Comparison of ENCODE assay signal across 20 cellular contexts in the genomic region with DNA sequence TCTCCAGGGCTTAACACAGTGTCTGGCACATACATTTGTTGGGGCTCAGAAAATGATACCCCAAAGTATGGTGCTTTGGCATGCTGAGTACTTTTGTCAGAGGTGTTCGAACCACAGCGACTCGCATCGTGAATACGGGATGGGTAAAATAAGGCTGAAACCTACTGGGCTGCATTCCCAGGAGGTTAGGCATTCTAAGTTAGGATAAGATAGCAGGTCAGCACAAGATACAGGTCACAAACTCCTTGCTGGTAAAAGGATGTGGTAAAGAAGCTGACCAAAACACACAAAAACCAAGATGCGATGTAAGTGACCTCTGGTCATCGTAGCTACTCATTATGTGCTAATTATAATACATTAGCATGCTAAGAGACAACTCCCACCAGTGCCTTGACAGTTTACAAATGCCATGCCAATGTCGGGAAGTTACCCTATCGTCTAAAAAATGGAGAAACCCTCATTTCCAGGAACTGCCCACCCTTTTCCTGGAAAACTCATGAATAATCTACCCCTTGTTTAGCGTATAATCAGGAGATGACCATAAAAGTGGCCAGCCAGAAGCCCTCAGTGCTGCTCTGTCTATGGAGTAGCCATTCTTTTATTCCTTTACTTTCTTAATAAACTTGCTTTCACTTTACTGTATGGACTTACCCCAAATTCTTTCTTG. TPM values are rescaled to one million over a fixed set of nuclear protein-coding genes. Genes with fewer than 3 reads are reported as not detected.
DNase-seq lines count a peak whose midpoint lies in the region; ATAC-seq and TF ChIP-seq lines count a peak whose summit lies in the region.
"Had no signal": no experiment of that assay in that cellular context is flagged by ENCODE, and none has a peak within 500 bp of the region (broad histone marks: within the 10 kb centered on the region; RNA-seq: fewer than 3 reads in every experiment).

No MANE protein-coding gene starts in this region.

- no peak overlapping the region for H3K4me3 Mint-ChIP-seq in activated T-cell treated with anti-CD3 and anti-CD28 coated beads, Interleukin-2, amount 50 U/mL, for 72 hours
- H3K4me3 Mint-ChIP-seq in activated T-cell treated with anti-CD3 and anti-CD28 coated beads, Interleukin-2, amount 50 U/mL, for 24 hours, result no peak overlapping the region
- no peak overlapping the region for H3K4me3 Mint-ChIP-seq in WTC11
- H3K4me3 Mint-ChIP-seq: CD4-positive, alpha-beta T cell had no signal

- POLR2A ChIA-PET in WTC11 (lab: Charles Lee), result no interaction called here

- peaks cover 8 to 12% of the 10 kb centered on the region in 2 donors for H3K36me3 Mint-ChIP-seq in activated T-cell treated with anti-CD3 and anti-CD28 coated beads, Interleukin-2, amount 50 U/mL, for 72 hours (ENCODE audit: insufficient read depth in 2 of 2)
- peaks cover 18% of the 10 kb centered on the region for H3K36me3 Mint-ChIP-seq in activated T-cell treated with anti-CD3 and anti-CD28 coated beads, Interleukin-2, amount 50 U/mL, for 24 hours (ENCODE audit: low read depth)
- H3K36me3 Mint-ChIP-seq in WTC11, result peaks cover 11% of the 10 kb centered on the region

- no peak for TF ChIP-seq CTCF in WTC11 (IDR thresholded peaks at IDR 0.05)

- CTCF ChIA-PET in WTC11 (lab: Charles Lee), result no interaction called here

- ATAC-seq in activated T-cell treated with anti-CD3 and anti-CD28 coated beads, Interleukin-2, amount 50 U/mL, for 72 hours (replicated peaks in 1 of 2), result no peak
- ATAC-seq in WTC11 (no peak), HG03342 (IDR thresholded peaks at IDR 0.05; ENCODE audit: unreplicated experiment) (no peak), HG02885 (IDR thresholded peaks at IDR 0.05; ENCODE audit: poor library complexity, unreplicated experiment) (no peak)
- ATAC-seq: A549, HCT116, PC-3 had no signal

- no peak for DNase-seq in activated T-cell treated with anti-CD3 and anti-CD28 coated beads, Interleukin-2, amount 50 U/mL, for 72 hours
- no peak for DNase-seq in activated T-cell treated with anti-CD3 and anti-CD28 coated beads, Interleukin-2, amount 50 U/mL, for 24 hours
- DNase-seq in WTC11 (ENCODE audit: low spot score) (no peak), islet precursor cell (peak; percentile 63), HPDE6-E6E7 (ENCODE audit: extremely low spot score) (no peak)
- DNase-seq: Caco-2; CD4-positive, alpha-beta T cell; GDM1; KBM-7; NCI-H1417; NCI-H187; NCI-H2227 treated with DMSO at 0.1 percent for 48 hours; NCI-H524; PC-3; RPMI8226; SHP77 treated with DMSO at 0.1 percent for 48 hours had no signal

- H3K27ac Mint-ChIP-seq in activated T-cell treated with anti-CD3 and anti-CD28 coated beads, Interleukin-2, amount 50 U/mL, for 72 hours, result peak overlapping the region; percentile 57
- no peak overlapping the region for H3K27ac Mint-ChIP-seq in activated T-cell treated with anti-CD3 and anti-CD28 coated beads, Interleukin-2, amount 50 U/mL, for 24 hours
- H3K27ac Mint-ChIP-seq in WTC11, result peak overlapping the region; percentile 69; the same call in 1 of the 2 replicates

- H3K9me3 Mint-ChIP-seq in activated T-cell treated with anti-CD3 and anti-CD28 coated beads, Interleukin-2, amount 50 U/mL, for 72 hours, result peaks cover 0 to 2% of the 10 kb centered on the region in 2 donors
- H3K9me3 Mint-ChIP-seq in activated T-cell treated with anti-CD3 and anti-CD28 coated beads, Interleukin-2, amount 50 U/mL, for 24 hours, result peaks cover 3% of the 10 kb centered on the region
- H3K9me3 Mint-ChIP-seq in WTC11, result no peaks in the 10 kb centered on the region; the same call in 1 of the 2 replicates
- H3K9me3 Mint-ChIP-seq: CD4-positive, alpha-beta T cell had no signal

- H3K4me1 Mint-ChIP-seq in activated T-cell treated with anti-CD3 and anti-CD28 coated beads, Interleukin-2, amount 50 U/mL, for 72 hours (ENCODE audit: low read depth), result peaks cover 70% of the 10 kb centered on the region
- peaks cover 47% of the 10 kb centered on the region for H3K4me1 Mint-ChIP-seq in activated T-cell treated with anti-CD3 and anti-CD28 coated beads, Interleukin-2, amount 50 U/mL, for 24 hours (ENCODE audit: low read depth)
- peaks cover 55% of the 10 kb centered on the region for H3K4me1 Mint-ChIP-seq in WTC11

- no peaks in the 10 kb centered on the region for H3K27me3 Mint-ChIP-seq in activated T-cell treated with anti-CD3 and anti-CD28 coated beads, Interleukin-2, amount 50 U/mL, for 72 hours (ENCODE audit: low read depth)
- no peaks in the 10 kb centered on the region for H3K27me3 Mint-ChIP-seq in activated T-cell treated with anti-CD3 and anti-CD28 coated beads, Interleukin-2, amount 50 U/mL, for 24 hours
- no peaks in the 10 kb centered on the region; the same call in 1 of the 2 replicates for H3K27me3 Mint-ChIP-seq in WTC11 (ENCODE audit: low read depth)
- H3K27me3 Mint-ChIP-seq: CD4-positive, alpha-beta T cell had no signal

TF ChIP-seq in WTC11, 78 proteins besides CTCF, POLR2A, EP300 and RAD21:
- TF ChIP-seq NR1H2 (CRISPR knock-in tag; IDR thresholded peaks at IDR 0.05) (no peak), FOXP1 (CRISPR knock-in tag; IDR thresholded peaks at IDR 0.05; ENCODE audit: borderline replicate concordance) (no peak), KAT7 (CRISPR knock-in tag; IDR thresholded peaks at IDR 0.05; ENCODE audit: borderline replicate concordance) (no peak)
- TF ChIP-seq, protein P1, sequence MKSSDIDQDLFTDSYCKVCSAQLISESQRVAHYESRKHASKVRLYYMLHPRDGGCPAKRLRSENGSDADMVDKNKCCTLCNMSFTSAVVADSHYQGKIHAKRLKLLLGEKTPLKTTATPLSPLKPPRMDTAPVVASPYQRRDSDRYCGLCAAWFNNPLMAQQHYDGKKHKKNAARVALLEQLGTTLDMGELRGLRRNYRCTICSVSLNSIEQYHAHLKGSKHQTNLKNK (CRISPR knock-in tag; IDR thresholded peaks at IDR 0.05), result no peak

RNA-seq across cellular contexts. Expression of gene AEBP2, which starts 3.3 kb away (rescaled TPM):
- total RNA-seq in activated T-cell treated with anti-CD3 and anti-CD28 coated beads, Interleukin-2, amount 50 U/mL, for 72 hours, result 10 to 100 TPM; 59.4 to 64.5 TPM
- total RNA-seq in WTC11 (2021), result 61.9 to 69.9 TPM (median 65.9 TPM) in 3 replicates
